In the genomic region with DNA sequence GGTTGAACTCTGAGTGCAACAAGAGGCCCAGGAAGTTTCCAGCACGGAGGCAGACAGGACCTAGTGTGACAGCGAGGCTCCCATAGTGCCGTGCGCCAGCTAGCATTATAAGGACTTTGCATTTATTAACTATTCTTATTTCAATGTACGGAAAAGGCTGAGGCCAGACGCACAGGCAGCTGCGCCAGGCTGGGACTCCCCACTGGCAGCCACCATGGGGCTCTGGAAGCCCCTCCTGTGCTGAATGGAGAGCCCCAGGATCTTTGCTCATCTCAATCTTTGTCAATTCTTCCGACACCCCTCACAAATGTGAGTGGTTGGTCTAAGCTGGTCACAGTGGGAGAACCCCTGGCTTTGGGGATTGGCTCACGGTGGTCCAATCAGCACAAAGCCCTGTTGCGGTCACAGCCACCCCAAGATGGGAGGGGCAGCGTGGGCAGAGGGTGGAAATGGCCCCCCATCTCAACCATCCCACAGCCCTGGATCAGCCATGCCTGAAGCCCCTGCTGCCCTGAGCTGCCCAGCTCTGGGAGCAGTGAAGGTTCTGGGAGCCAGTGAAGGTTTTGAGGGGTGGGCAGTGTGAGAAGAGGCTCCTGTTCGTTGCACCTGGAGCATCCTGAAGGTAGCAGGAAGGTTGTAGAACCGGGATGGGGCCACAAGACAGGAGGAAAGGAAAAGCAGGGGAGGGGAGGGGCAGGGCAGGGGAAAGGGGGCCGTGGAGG, we compare ENCODE assay signal across 19 cellular contexts. TPM values are rescaled to one million over a fixed set of nuclear protein-coding genes. Genes with fewer than 3 reads are reported as not detected.
DNase-seq lines count a peak whose midpoint lies in the region; ATAC-seq and TF ChIP-seq lines count a peak whose summit lies in the region.
"Had no signal": no experiment of that assay in that cellular context is flagged by ENCODE, and none has a peak within 500 bp of the region (broad histone marks: within the 10 kb centered on the region; RNA-seq: fewer than 3 reads in every experiment).

No MANE protein-coding gene starts in this region.

- H2AFZ ChIP-seq in OCI-LY1 (ENCODE audit: low read length) = no peak overlapping the region

- H3K4me2 ChIP-seq in OCI-LY1 (ENCODE audit: low read length) = peak overlapping the region; percentile 43

- H3K4me1 ChIP-seq in heart right ventricle (peaks cover 4 to 34% (median 18%) of the 10 kb centered on the region in 9 donors), OCI-LY1 (ENCODE audit: insufficient read depth, low read length, severe bottlenecking) (peaks cover 6% of the 10 kb centered on the region)

- H3K9me3 ChIP-seq in heart right ventricle (no peaks in the 10 kb centered on the region), OCI-LY1 (ENCODE audit: low read length) (no peaks in the 10 kb centered on the region)
- H3K9me3 ChIP-seq: stomach, tibial nerve had no signal

- no peaks in the 10 kb centered on the region for H4K20me1 ChIP-seq in OCI-LY1 (ENCODE audit: insufficient read depth, low read length)

- no peaks in the 10 kb centered on the region for H3K36me3 ChIP-seq in heart right ventricle
- H3K36me3 ChIP-seq in OCI-LY1 (ENCODE audit: insufficient read depth, low read length) = no peaks in the 10 kb centered on the region
- H3K36me3 ChIP-seq: stomach, tibial nerve had no signal

- H3K4me3 ChIP-seq in heart right ventricle (no peak overlapping the region), OCI-LY1 (ENCODE audit: low read depth, low read length, poor library complexity, severe bottlenecking) (peak overlapping the region; percentile 15)
- H3K4me3 ChIP-seq: lung, stomach, tibial nerve had no signal

- no peak for ATAC-seq in heart right ventricle
- ATAC-seq in left colon = peak; percentile 54
- no peak for ATAC-seq in GM18519 (IDR thresholded peaks at IDR 0.05; ENCODE audit: low FRiP score, unreplicated experiment)

- H3K27ac ChIP-seq in heart right ventricle (no peak overlapping the region), OCI-LY1 (ENCODE audit: low read depth, low read length, poor library complexity, severe bottlenecking) (no peak overlapping the region)
- H3K27ac ChIP-seq: tibial nerve had no signal

- DNase-seq in cardiac septum (ENCODE audit: low spot score) (peak; percentile 26), heart right ventricle (no peak), left colon (no peak), posterior vena cava (ENCODE audit: low spot score) (peak; percentile 68), T-helper 9 cell (no peak), anterior cingulate cortex (lab: John Stamatoyannopoulos, UW) (no peak)
- DNase-seq: activated CD4-positive, alpha-beta T cell treated with anti-CD3 and anti-CD28 coated beads for 4 hours; activated naive CD4-positive, alpha-beta T cell treated with anti-CD3 and anti-CD28 coated beads for 36 hours; AML-193; NCI-H1105; NCI-H187 treated with DMSO at 0.1 percent for 48 hours; NCI-H524 treated with DMSO at 0.1 percent for 48 hours; NK-92 treated with Interleukin-12 subunit alpha and Interleukin-12 subunit beta, amount 100 ng/mL, for 24 hours; nucleus accumbens; stomach had no signal

- WGBS in heart right ventricle, 2 donors = 94 to 95% methylated on average over 14 of the region's 14 CpGs

- peaks cover 0 to 34% (median 0%) of the 10 kb centered on the region in 7 donors for H3K27me3 ChIP-seq in heart right ventricle
- H3K27me3 ChIP-seq in OCI-LY1 (ENCODE audit: insufficient read depth, low read length) = peaks cover 8% of the 10 kb centered on the region; the same call in 1 of the 2 replicates
- H3K27me3 ChIP-seq: tibial nerve had no signal

- no peaks in the 10 kb centered on the region for H3K79me2 ChIP-seq in OCI-LY1 (ENCODE audit: insufficient read depth, low read length)

- H3F3A ChIP-seq in OCI-LY1 (ENCODE audit: insufficient read depth, low read length) = no peaks in the 10 kb centered on the region

- intact Hi-C loops in cardiac septum (cut with DNase I) (no loop called here), heart right ventricle (cut with DNase I) (loop anchor here in 1 of 10 donors (5.0 kb wide), 1 partner anchor 52 kb away; no protein-coding TSS in a partner anchor), left colon (cut with DNase I, micrococcal nuclease) (no loop called here), posterior vena cava (cut with DNase I) (no loop called here)

- TF ChIP-seq CTCF in heart right ventricle (IDR thresholded peaks at IDR 0.05) (no peak), OCI-LY1 (IDR thresholded peaks at IDR 0.05; ENCODE audit: low read length) (no peak)

- no peaks in the 10 kb centered on the region for H3K9me2 ChIP-seq in OCI-LY1 (ENCODE audit: low read depth, low read length)

- H3K9ac ChIP-seq in OCI-LY1 (ENCODE audit: low read length) = no peak overlapping the region

RNA-seq across cellular contexts. Expression of a gene that starts 59.5 kb away (rescaled TPM):
- 13.7 TPM for total RNA-seq in cardiac septum
- 10 to 100 TPM; 11.8 to 21.2 (median 13.5) TPM for total RNA-seq in heart right ventricle
- 10 to 100 TPM in 1 of 2 donors, 1 to 10 TPM in 1; 7.4 to 17.3 TPM for polyA plus RNA-seq in heart right ventricle
- 10 to 100 TPM in 1 of 2 donors, 1 to 10 TPM in 1; 6.9 to 12.4 TPM for total RNA-seq in left colon
- 10 to 100 TPM; 72.4 to 85.6 TPM for total RNA-seq in posterior vena cava

Comparison
In these comparisons a context has a peak if more than half of its experiments do, and no peak if none do; other contexts are left out.
1. DNase-seq: peak in cardiac septum (single experiment) and posterior vena cava (single experiment); none in heart right ventricle (0 of 2), left colon (0 of 2), T-helper 9 cell (single experiment) and anterior cingulate cortex (0 of 58).